1 cellular context compared by ENCODE assay signal in the genomic region with DNA sequence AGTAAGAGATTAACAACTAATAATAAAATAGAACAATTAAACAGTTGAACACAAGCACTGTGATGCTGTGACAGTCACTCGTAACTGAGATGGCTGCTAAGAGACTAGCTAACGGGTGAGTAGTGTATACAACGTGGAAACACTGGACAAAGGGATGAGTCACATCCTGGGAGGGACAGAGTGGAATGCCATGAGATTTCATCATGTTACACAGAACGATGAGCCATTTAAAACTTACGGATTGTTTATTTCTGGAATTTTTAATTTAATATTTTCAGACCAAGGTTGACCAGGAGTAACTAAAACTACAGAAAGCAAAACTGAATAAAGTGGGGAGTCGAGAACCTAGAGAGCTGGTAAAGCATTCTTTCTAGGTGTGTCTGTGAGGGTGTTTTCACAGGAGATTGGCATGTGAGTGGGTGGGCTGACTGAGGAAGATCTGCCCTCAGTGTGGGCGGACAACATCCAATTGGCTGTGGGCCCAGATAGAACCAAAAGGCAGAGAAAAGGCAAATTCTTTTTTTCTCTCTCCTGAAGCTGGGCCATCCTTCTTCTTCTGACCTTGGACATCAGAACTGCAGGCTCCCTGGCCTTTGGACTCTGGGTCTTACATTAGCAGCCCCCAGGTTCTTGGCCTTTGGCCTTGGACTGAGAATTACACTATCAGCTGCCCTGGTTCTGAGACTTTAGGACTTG.
TF ChIP-seq lines count a peak whose summit lies in the region.

No MANE protein-coding gene starts in this region.

TF ChIP-seq in GM12878, 131 proteins besides CTCF, POLR2A, EP300 and RAD21:
- TF ChIP-seq, protein P1, sequence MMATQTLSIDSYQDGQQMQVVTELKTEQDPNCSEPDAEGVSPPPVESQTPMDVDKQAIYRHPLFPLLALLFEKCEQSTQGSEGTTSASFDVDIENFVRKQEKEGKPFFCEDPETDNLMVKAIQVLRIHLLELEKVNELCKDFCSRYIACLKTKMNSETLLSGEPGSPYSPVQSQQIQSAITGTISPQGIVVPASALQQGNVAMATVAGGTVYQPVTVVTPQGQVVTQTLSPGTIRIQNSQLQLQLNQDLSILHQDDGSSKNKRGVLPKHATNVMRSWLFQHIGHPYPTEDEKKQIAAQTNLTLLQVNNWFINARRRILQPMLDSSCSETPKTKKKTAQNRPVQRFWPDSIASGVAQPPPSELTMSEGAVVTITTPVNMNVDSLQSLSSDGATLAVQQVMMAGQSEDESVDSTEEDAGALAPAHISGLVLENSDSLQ (IDR thresholded peaks at IDR 0.05), result peak; percentile 92
- 0 out of 2 replicates have a peak, but pooled peaks have one; percentile 19 for TF ChIP-seq NR2F1 (conservative IDR thresholded peaks at IDR 0.05)
- no peak for TF ChIP-seq POLR2AphosphoS2 (IDR thresholded peaks at IDR 0.05; ENCODE audit: low read depth, low read length)
- TF ChIP-seq BACH1 (IDR thresholded peaks at IDR 0.05; ENCODE audit: borderline replicate concordance), result no peak
- no peak for TF ChIP-seq ATF7 (IDR thresholded peaks at IDR 0.05; ENCODE audit: low read depth)
- TF ChIP-seq, protein P2, sequence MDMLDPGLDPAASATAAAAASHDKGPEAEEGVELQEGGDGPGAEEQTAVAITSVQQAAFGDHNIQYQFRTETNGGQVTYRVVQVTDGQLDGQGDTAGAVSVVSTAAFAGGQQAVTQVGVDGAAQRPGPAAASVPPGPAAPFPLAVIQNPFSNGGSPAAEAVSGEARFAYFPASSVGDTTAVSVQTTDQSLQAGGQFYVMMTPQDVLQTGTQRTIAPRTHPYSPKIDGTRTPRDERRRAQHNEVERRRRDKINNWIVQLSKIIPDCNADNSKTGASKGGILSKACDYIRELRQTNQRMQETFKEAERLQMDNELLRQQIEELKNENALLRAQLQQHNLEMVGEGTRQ (IDR thresholded peaks at IDR 0.05; ENCODE audit: borderline replicate concordance, low read depth, low read length), result no peak
- TF ChIP-seq MEF2B (IDR thresholded peaks at IDR 0.05; ENCODE audit: partially characterized antibody, poor library complexity, severe bottlenecking), result peak; percentile 15
- TF ChIP-seq, protein P3, sequence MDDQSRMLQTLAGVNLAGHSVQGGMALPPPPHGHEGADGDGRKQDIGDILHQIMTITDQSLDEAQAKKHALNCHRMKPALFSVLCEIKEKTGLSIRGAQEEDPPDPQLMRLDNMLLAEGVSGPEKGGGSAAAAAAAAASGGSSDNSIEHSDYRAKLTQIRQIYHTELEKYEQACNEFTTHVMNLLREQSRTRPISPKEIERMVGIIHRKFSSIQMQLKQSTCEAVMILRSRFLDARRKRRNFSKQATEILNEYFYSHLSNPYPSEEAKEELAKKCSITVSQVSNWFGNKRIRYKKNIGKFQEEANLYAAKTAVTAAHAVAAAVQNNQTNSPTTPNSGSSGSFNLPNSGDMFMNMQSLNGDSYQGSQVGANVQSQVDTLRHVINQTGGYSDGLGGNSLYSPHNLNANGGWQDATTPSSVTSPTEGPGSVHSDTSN (IDR thresholded peaks at IDR 0.05; ENCODE audit: insufficient replicate concordance, low read depth, low read length), result peak; percentile 67
- no peak for TF ChIP-seq CREB1 (IDR thresholded peaks at IDR 0.05; ENCODE audit: low read depth)
- peak in 1 of 2 experiments; percentile 22; a peak in 2 of 4 replicates for TF ChIP-seq IKZF2 (IDR thresholded peaks at IDR 0.05)
- peak; percentile 50 to 58; a peak in 1 of 4 replicates for TF ChIP-seq BHLHE40 (IDR thresholded peaks at IDR 0.05; ENCODE audit: borderline replicate concordance in 1 of 2, low read depth in 2 of 2, low read length in 1 of 2)
- 0 out of 2 replicates have a peak, but pooled peaks have one; percentile 4 for TF ChIP-seq RUNX3 (IDR thresholded peaks at IDR 0.05; ENCODE audit: low read length)
- TF ChIP-seq, protein P4, sequence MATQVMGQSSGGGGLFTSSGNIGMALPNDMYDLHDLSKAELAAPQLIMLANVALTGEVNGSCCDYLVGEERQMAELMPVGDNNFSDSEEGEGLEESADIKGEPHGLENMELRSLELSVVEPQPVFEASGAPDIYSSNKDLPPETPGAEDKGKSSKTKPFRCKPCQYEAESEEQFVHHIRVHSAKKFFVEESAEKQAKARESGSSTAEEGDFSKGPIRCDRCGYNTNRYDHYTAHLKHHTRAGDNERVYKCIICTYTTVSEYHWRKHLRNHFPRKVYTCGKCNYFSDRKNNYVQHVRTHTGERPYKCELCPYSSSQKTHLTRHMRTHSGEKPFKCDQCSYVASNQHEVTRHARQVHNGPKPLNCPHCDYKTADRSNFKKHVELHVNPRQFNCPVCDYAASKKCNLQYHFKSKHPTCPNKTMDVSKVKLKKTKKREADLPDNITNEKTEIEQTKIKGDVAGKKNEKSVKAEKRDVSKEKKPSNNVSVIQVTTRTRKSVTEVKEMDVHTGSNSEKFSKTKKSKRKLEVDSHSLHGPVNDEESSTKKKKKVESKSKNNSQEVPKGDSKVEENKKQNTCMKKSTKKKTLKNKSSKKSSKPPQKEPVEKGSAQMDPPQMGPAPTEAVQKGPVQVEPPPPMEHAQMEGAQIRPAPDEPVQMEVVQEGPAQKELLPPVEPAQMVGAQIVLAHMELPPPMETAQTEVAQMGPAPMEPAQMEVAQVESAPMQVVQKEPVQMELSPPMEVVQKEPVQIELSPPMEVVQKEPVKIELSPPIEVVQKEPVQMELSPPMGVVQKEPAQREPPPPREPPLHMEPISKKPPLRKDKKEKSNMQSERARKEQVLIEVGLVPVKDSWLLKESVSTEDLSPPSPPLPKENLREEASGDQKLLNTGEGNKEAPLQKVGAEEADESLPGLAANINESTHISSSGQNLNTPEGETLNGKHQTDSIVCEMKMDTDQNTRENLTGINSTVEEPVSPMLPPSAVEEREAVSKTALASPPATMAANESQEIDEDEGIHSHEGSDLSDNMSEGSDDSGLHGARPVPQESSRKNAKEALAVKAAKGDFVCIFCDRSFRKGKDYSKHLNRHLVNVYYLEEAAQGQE (IDR thresholded peaks at IDR 0.05; ENCODE audit: low read depth, low read length), result no peak
- TF ChIP-seq, protein P5, sequence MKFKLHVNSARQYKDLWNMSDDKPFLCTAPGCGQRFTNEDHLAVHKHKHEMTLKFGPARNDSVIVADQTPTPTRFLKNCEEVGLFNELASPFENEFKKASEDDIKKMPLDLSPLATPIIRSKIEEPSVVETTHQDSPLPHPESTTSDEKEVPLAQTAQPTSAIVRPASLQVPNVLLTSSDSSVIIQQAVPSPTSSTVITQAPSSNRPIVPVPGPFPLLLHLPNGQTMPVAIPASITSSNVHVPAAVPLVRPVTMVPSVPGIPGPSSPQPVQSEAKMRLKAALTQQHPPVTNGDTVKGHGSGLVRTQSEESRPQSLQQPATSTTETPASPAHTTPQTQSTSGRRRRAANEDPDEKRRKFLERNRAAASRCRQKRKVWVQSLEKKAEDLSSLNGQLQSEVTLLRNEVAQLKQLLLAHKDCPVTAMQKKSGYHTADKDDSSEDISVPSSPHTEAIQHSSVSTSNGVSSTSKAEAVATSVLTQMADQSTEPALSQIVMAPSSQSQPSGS (IDR thresholded peaks at IDR 0.05; ENCODE audit: low read length), result peak; percentile 27
- TF ChIP-seq MXI1 (IDR thresholded peaks at IDR 0.05; ENCODE audit: low read depth, low read length), result no peak
- TF ChIP-seq, protein P6, sequence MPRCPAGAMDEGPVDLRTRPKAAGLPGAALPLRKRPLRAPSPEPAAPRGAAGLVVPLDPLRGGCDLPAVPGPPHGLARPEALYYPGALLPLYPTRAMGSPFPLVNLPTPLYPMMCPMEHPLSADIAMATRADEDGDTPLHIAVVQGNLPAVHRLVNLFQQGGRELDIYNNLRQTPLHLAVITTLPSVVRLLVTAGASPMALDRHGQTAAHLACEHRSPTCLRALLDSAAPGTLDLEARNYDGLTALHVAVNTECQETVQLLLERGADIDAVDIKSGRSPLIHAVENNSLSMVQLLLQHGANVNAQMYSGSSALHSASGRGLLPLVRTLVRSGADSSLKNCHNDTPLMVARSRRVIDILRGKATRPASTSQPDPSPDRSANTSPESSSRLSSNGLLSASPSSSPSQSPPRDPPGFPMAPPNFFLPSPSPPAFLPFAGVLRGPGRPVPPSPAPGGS (IDR thresholded peaks at IDR 0.05; ENCODE audit: borderline replicate concordance, insufficient read depth, low read depth, low read length, poor library complexity, severe bottlenecking), result no peak
- TF ChIP-seq GATAD2B (conservative IDR thresholded peaks at IDR 0.05; ENCODE audit: low read depth), result 0 out of 2 replicates have a peak, but pooled peaks have one; percentile 28
- TF ChIP-seq, protein P7, sequence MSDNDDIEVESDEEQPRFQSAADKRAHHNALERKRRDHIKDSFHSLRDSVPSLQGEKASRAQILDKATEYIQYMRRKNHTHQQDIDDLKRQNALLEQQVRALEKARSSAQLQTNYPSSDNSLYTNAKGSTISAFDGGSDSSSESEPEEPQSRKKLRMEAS (IDR thresholded peaks at IDR 0.05; ENCODE audit: low read depth, low read length), result no peak
- TF ChIP-seq ZNF207 (IDR thresholded peaks at IDR 0.05; ENCODE audit: borderline replicate concordance), result no peak
- TF ChIP-seq, protein P8, sequence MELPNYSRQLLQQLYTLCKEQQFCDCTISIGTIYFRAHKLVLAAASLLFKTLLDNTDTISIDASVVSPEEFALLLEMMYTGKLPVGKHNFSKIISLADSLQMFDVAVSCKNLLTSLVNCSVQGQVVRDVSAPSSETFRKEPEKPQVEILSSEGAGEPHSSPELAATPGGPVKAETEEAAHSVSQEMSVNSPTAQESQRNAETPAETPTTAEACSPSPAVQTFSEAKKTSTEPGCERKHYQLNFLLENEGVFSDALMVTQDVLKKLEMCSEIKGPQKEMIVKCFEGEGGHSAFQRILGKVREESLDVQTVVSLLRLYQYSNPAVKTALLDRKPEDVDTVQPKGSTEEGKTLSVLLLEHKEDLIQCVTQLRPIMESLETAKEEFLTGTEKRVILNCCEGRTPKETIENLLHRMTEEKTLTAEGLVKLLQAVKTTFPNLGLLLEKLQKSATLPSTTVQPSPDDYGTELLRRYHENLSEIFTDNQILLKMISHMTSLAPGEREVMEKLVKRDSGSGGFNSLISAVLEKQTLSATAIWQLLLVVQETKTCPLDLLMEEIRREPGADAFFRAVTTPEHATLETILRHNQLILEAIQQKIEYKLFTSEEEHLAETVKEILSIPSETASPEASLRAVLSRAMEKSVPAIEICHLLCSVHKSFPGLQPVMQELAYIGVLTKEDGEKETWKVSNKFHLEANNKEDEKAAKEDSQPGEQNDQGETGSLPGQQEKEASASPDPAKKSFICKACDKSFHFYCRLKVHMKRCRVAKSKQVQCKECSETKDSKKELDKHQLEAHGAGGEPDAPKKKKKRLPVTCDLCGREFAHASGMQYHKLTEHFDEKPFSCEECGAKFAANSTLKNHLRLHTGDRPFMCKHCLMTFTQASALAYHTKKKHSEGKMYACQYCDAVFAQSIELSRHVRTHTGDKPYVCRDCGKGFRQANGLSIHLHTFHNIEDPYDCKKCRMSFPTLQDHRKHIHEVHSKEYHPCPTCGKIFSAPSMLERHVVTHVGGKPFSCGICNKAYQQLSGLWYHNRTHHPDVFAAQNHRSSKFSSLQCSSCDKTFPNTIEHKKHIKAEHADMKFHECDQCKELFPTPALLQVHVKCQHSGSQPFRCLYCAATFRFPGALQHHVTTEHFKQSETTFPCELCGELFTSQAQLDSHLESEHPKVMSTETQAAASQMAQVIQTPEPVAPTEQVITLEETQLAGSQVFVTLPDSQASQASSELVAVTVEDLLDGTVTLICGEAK (IDR thresholded peaks at IDR 0.05; ENCODE audit: borderline replicate concordance), result no peak
- no peak for TF ChIP-seq HDAC2 (IDR thresholded peaks at IDR 0.05)
- peak in 1 of 2 experiments; percentile 88; a peak in 2 of 3 replicates for TF ChIP-seq EGR1 (IDR thresholded peaks at IDR 0.05; ENCODE audit: borderline replicate concordance in 1 of 2, low read depth in 2 of 2, low read length in 2 of 2)
TF ChIP-seq in GM12878: peak in this region for 10.
